9 cellular contexts compared by ENCODE assay signal in the genomic region with DNA sequence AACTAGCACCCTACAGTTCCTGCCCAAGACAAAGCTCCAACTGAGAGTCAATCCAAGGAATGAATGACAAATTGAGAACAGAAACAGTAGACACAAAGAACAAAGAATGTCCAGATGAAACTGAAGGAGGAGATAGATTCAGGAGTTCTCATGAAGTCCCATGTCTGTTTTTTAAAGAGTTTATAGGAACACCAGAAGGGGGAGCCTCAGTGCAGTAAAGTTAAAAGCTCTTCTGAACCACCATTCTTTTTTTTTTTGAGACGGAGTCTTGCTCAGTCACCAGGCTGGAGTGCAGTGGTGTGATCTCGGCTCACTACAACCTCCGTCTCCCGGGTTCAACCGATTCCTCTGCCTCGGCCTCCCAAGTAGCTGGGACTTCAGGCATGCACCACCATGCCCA.
DNase-seq lines count a peak whose midpoint lies in the region; ATAC-seq lines count a peak whose summit lies in the region.
"Had no signal": no experiment of that assay in that cellular context is flagged by ENCODE, and none has a peak within 500 bp of the region (broad histone marks: within the 10 kb centered on the region; RNA-seq: fewer than 3 reads in every experiment).

No MANE protein-coding gene starts in this region.

- no peaks in the 10 kb centered on the region for H3K36me3 Mint-ChIP-seq in activated CD4-positive, alpha-beta T cell treated with anti-CD3 and anti-CD28 coated beads, Interleukin-2, amount 10 ng/mL, durations not matched to agents 24 days and 14 days (ENCODE audit: low read depth)
- H3K36me3 Mint-ChIP-seq: brain had no signal

- DNase-seq in activated CD4-positive, alpha-beta T cell treated with anti-CD3 and anti-CD28 coated beads, Interleukin-2, amount 10 ng/mL, durations not matched to agents 24 days and 14 days, result peak; percentile 58
- no peak for DNase-seq in activated CD4-positive, alpha-beta T cell treated with anti-CD3 and anti-CD28 coated beads, Interleukin-2, amount 50 U/mL, for 1 hour
- DNase-seq in M059J (ENCODE audit: low read depth) (peak; percentile 72), dedifferentiated amniotic fluid mesenchymal stem cell (ENCODE audit: extremely low spot score) (peak; percentile 25), smooth muscle cell of the brain vasculature (ENCODE audit: low read depth, low spot score) (peak; percentile 2), foreskin melanocyte (no peak)

- no peaks in the 10 kb centered on the region for H3K4me1 Mint-ChIP-seq in activated CD4-positive, alpha-beta T cell treated with anti-CD3 and anti-CD28 coated beads, Interleukin-2, amount 10 ng/mL, durations not matched to agents 24 days and 14 days
- H3K4me1 Mint-ChIP-seq: brain had no signal

- H3K4me3 Mint-ChIP-seq in activated CD4-positive, alpha-beta T cell treated with anti-CD3 and anti-CD28 coated beads, Interleukin-2, amount 10 ng/mL, durations not matched to agents 24 days and 14 days, result no peak overlapping the region
- H3K4me3 Mint-ChIP-seq: brain had no signal

- ATAC-seq in GM18502 (IDR thresholded peaks at IDR 0.05; ENCODE audit: poor library complexity, unreplicated experiment), result no peak
- ATAC-seq in HG03439 (IDR thresholded peaks at IDR 0.05; ENCODE audit: unreplicated experiment), result no peak

- H3K27ac Mint-ChIP-seq in activated CD4-positive, alpha-beta T cell treated with anti-CD3 and anti-CD28 coated beads, Interleukin-2, amount 10 ng/mL, durations not matched to agents 24 days and 14 days, result no peak overlapping the region
- H3K27ac Mint-ChIP-seq: brain had no signal

- H3K9me3 Mint-ChIP-seq in activated CD4-positive, alpha-beta T cell treated with anti-CD3 and anti-CD28 coated beads, Interleukin-2, amount 10 ng/mL, durations not matched to agents 24 days and 14 days, result no peaks in the 10 kb centered on the region

- intact Hi-C loops in activated CD4-positive, alpha-beta T cell treated with anti-CD3 and anti-CD28 coated beads, Interleukin-2, amount 10 ng/mL, durations not matched to agents 24 days and 14 days (cut with micrococcal nuclease), result loop anchor here (1.0 kb wide), 1 partner anchor 103 kb away; no protein-coding TSS in a partner anchor

- peaks cover 11% of the 10 kb centered on the region for H3K27me3 Mint-ChIP-seq in activated CD4-positive, alpha-beta T cell treated with anti-CD3 and anti-CD28 coated beads, Interleukin-2, amount 10 ng/mL, durations not matched to agents 24 days and 14 days

Comparison
In these comparisons a context has a peak if more than half of its experiments do, and no peak if none do; other contexts are left out.
1. DNase-seq: peak in activated CD4-positive, alpha-beta T cell treated with anti-CD3 and anti-CD28 coated beads, Interleukin-2, amount 10 ng/mL, durations not matched to agents 24 days and 14 days (single experiment), M059J (single experiment), dedifferentiated amniotic fluid mesenchymal stem cell (single experiment) and smooth muscle cell of the brain vasculature (single experiment); none in activated CD4-positive, alpha-beta T cell treated with anti-CD3 and anti-CD28 coated beads, Interleukin-2, amount 50 U/mL, for 1 hour (single experiment) and foreskin melanocyte (single experiment).